ENCODE assay signal across 1 cellular context in the genomic region with DNA sequence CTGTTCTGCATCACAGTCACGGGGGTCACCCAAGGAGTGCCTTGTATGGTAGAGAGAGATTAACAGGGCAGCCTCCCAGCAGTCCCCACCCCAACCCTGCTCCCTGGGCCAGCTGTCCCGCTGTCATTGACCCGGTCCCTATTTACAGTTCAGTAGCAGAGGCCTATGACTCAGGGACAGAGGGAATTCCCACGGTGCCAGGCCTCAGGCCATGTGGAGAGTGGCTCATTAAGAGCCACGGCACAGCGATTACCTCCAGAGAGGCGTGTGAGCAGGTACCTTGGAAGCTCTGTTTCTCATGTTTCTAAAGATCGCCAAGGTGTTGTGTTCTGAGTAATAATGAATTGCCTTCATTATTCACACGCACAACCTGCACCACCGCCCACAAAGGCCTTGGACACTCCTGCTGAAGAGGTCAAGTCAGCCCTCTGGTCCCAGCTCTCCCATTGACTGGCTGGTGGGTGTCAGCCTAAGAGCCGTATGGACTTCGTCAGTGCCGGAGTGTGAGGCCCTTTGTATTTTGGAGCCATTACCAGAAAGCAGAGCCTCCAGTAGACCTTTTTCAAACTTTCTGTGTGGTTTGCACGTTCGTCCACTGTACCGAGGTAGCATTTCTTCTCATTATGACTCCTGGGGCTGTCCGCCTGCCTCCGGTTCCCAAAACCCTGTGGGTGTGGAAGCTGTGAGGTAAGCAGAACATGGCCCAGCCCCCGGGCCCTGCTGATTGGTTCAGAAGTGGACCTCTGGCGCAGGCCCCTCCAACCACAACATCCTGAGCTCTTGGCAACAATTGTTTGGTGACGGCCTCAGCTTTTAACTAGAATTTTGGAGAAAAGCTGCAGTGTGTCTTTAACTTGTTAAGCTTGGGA.
TF ChIP-seq lines count a peak whose summit lies in the region.

No MANE protein-coding gene starts in this region.

TF ChIP-seq in HepG2, 621 proteins besides CTCF, POLR2A, EP300 and RAD21 (continued from another document and continues in another):
- TF ChIP-seq ASH2L (IDR thresholded peaks at IDR 0.05; ENCODE audit: insufficient read length, low read depth, low read length) (peak; percentile 50), MEIS1 (CRISPR knock-in tag; IDR thresholded peaks at IDR 0.05; ENCODE audit: borderline replicate concordance) (0 out of 2 replicates have a peak, but pooled peaks have one; percentile 85), ZNF879 (CRISPR knock-in tag; IDR thresholded peaks at IDR 0.05) (peak; percentile 38; the same call in 1 of the 2 replicates), PCBP1 (IDR thresholded peaks at IDR 0.05; ENCODE audit: borderline replicate concordance, low read depth, low read length) (no peak), MAFG (CRISPR knock-in tag; IDR thresholded peaks at IDR 0.05) (no peak), KLF15 (CRISPR knock-in tag; IDR thresholded peaks at IDR 0.05; ENCODE audit: borderline replicate concordance) (no peak), ZNF598 (CRISPR knock-in tag; IDR thresholded peaks at IDR 0.05; ENCODE audit: borderline replicate concordance) (peak; percentile 30; the same call in 1 of the 2 replicates), HOXA5 (CRISPR knock-in tag; IDR thresholded peaks at IDR 0.05) (peak; percentile 65; the same call in 1 of the 2 replicates)
- TF ChIP-seq, protein P1, sequence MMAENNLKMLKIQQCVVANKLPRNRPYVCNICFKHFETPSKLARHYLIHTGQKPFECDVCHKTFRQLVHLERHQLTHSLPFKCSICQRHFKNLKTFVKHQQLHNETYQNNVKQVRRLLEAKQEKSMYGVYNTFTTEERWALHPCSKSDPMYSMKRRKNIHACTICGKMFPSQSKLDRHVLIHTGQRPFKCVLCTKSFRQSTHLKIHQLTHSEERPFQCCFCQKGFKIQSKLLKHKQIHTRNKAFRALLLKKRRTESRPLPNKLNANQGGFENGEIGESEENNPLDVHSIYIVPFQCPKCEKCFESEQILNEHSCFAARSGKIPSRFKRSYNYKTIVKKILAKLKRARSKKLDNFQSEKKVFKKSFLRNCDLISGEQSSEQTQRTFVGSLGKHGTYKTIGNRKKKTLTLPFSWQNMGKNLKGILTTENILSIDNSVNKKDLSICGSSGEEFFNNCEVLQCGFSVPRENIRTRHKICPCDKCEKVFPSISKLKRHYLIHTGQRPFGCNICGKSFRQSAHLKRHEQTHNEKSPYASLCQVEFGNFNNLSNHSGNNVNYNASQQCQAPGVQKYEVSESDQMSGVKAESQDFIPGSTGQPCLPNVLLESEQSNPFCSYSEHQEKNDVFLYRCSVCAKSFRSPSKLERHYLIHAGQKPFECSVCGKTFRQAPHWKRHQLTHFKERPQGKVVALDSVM (CRISPR knock-in tag; IDR thresholded peaks at IDR 0.05): no peak
- TF ChIP-seq, protein P2, sequence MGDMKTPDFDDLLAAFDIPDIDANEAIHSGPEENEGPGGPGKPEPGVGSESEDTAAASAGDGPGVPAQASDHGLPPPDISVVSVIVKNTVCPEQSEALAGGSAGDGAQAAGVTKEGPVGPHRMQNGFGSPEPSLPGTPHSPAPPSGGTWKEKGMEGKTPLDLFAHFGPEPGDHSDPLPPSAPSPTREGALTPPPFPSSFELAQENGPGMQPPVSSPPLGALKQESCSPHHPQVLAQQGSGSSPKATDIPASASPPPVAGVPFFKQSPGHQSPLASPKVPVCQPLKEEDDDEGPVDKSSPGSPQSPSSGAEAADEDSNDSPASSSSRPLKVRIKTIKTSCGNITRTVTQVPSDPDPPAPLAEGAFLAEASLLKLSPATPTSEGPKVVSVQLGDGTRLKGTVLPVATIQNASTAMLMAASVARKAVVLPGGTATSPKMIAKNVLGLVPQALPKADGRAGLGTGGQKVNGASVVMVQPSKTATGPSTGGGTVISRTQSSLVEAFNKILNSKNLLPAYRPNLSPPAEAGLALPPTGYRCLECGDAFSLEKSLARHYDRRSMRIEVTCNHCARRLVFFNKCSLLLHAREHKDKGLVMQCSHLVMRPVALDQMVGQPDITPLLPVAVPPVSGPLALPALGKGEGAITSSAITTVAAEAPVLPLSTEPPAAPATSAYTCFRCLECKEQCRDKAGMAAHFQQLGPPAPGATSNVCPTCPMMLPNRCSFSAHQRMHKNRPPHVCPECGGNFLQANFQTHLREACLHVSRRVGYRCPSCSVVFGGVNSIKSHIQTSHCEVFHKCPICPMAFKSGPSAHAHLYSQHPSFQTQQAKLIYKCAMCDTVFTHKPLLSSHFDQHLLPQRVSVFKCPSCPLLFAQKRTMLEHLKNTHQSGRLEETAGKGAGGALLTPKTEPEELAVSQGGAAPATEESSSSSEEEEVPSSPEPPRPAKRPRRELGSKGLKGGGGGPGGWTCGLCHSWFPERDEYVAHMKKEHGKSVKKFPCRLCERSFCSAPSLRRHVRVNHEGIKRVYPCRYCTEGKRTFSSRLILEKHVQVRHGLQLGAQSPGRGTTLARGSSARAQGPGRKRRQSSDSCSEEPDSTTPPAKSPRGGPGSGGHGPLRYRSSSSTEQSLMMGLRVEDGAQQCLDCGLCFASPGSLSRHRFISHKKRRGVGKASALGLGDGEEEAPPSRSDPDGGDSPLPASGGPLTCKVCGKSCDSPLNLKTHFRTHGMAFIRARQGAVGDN (CRISPR knock-in tag; IDR thresholded peaks at IDR 0.05): peak; percentile 86
- TF ChIP-seq, protein P3, sequence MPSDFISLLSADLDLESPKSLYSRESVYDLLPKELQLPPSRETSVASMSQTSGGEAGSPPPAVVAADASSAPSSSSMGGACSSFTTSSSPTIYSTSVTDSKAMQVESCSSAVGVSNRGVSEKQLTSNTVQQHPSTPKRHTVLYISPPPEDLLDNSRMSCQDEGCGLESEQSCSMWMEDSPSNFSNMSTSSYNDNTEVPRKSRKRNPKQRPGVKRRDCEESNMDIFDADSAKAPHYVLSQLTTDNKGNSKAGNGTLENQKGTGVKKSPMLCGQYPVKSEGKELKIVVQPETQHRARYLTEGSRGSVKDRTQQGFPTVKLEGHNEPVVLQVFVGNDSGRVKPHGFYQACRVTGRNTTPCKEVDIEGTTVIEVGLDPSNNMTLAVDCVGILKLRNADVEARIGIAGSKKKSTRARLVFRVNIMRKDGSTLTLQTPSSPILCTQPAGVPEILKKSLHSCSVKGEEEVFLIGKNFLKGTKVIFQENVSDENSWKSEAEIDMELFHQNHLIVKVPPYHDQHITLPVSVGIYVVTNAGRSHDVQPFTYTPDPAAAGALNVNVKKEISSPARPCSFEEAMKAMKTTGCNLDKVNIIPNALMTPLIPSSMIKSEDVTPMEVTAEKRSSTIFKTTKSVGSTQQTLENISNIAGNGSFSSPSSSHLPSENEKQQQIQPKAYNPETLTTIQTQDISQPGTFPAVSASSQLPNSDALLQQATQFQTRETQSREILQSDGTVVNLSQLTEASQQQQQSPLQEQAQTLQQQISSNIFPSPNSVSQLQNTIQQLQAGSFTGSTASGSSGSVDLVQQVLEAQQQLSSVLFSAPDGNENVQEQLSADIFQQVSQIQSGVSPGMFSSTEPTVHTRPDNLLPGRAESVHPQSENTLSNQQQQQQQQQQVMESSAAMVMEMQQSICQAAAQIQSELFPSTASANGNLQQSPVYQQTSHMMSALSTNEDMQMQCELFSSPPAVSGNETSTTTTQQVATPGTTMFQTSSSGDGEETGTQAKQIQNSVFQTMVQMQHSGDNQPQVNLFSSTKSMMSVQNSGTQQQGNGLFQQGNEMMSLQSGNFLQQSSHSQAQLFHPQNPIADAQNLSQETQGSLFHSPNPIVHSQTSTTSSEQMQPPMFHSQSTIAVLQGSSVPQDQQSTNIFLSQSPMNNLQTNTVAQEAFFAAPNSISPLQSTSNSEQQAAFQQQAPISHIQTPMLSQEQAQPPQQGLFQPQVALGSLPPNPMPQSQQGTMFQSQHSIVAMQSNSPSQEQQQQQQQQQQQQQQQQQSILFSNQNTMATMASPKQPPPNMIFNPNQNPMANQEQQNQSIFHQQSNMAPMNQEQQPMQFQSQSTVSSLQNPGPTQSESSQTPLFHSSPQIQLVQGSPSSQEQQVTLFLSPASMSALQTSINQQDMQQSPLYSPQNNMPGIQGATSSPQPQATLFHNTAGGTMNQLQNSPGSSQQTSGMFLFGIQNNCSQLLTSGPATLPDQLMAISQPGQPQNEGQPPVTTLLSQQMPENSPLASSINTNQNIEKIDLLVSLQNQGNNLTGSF (CRISPR knock-in tag; IDR thresholded peaks at IDR 0.05): 0 out of 2 replicates have a peak, but pooled peaks have one; percentile 69
- TF ChIP-seq, protein P4, sequence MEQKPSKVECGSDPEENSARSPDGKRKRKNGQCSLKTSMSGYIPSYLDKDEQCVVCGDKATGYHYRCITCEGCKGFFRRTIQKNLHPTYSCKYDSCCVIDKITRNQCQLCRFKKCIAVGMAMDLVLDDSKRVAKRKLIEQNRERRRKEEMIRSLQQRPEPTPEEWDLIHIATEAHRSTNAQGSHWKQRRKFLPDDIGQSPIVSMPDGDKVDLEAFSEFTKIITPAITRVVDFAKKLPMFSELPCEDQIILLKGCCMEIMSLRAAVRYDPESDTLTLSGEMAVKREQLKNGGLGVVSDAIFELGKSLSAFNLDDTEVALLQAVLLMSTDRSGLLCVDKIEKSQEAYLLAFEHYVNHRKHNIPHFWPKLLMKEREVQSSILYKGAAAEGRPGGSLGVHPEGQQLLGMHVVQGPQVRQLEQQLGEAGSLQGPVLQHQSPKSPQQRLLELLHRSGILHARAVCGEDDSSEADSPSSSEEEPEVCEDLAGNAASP (CRISPR knock-in tag; IDR thresholded peaks at IDR 0.05; ENCODE audit: borderline replicate concordance): 0 out of 2 replicates have a peak, but pooled peaks have one; percentile 10
- TF ChIP-seq, protein P5, sequence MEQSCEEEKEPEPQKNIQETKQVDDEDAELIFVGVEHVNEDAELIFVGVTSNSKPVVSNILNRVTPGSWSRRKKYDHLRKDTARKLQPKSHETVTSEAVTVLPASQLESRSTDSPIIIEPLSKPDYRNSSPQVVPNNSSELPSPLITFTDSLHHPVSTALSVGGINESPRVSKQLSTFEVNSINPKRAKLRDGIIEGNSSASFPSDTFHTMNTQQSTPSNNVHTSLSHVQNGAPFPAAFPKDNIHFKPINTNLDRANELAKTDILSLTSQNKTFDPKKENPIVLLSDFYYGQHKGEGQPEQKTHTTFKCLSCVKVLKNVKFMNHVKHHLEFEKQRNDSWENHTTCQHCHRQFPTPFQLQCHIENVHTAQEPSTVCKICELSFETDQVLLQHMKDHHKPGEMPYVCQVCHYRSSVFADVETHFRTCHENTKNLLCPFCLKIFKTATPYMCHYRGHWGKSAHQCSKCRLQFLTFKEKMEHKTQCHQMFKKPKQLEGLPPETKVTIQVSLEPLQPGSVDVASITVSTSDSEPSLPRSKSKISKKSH (CRISPR knock-in tag; IDR thresholded peaks at IDR 0.05; ENCODE audit: borderline replicate concordance): peak; percentile 32; the same call in 1 of the 2 replicates
- TF ChIP-seq, protein P6, sequence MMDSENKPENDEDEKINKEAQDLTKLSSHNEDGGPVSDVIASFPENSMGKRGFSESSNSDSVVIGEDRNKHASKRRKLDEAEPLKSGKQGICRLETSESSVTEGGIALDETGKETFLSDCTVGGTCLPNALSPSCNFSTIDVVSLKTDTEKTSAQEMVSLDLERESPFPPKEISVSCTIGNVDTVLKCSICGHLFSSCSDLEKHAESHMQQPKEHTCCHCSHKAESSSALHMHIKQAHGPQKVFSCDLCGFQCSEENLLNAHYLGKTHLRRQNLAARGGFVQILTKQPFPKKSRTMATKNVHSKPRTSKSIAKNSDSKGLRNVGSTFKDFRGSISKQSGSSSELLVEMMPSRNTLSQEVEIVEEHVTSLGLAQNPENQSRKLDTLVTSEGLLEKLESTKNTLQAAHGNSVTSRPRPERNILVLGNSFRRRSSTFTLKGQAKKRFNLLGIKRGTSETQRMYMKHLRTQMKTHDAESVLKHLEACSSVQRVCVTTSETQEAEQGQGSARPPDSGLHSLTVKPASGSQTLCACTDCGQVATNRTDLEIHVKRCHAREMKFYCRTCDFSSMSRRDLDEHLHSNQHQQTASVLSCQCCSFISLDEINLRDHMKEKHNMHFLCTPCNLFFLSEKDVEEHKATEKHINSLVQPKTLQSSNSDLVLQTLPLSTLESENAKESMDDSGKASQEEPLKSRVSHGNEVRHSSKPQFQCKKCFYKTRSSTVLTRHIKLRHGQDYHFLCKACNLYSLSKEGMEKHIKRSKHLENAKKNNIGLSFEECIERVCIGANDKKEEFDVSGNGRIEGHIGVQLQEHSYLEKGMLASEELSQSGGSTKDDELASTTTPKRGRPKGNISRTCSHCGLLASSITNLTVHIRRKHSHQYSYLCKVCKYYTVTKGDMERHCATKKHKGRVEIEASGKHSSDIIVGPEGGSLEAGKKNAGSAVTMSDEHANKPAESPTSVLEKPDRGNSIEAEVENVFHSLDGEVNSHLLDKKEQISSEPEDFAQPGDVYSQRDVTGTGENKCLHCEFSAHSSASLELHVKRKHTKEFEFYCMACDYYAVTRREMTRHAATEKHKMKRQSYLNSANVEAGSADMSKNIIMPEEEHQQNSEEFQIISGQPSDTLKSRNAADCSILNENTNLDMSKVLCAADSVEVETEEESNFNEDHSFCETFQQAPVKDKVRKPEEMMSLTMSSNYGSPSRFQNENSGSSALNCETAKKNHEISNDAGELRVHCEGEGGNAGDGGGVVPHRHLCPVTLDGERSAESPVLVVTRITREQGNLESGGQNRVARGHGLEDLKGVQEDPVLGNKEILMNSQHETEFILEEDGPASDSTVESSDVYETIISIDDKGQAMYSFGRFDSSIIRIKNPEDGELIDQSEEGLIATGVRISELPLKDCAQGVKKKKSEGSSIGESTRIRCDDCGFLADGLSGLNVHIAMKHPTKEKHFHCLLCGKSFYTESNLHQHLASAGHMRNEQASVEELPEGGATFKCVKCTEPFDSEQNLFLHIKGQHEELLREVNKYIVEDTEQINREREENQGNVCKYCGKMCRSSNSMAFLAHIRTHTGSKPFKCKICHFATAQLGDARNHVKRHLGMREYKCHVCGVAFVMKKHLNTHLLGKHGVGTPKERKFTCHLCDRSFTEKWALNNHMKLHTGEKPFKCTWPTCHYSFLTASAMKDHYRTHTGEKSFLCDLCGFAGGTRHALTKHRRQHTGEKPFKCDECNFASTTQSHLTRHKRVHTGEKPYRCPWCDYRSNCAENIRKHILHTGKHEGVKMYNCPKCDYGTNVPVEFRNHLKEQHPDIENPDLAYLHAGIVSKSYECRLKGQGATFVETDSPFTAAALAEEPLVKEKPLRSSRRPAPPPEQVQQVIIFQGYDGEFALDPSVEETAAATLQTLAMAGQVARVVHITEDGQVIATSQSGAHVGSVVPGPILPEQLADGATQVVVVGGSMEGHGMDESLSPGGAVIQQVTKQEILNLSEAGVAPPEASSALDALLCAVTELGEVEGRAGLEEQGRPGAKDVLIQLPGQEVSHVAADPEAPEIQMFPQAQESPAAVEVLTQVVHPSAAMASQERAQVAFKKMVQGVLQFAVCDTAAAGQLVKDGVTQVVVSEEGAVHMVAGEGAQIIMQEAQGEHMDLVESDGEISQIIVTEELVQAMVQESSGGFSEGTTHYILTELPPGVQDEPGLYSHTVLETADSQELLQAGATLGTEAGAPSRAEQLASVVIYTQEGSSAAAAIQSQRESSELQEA (CRISPR knock-in tag; IDR thresholded peaks at IDR 0.05; ENCODE audit: not compliant biosample characterization): no peak
- TF ChIP-seq, protein P7, sequence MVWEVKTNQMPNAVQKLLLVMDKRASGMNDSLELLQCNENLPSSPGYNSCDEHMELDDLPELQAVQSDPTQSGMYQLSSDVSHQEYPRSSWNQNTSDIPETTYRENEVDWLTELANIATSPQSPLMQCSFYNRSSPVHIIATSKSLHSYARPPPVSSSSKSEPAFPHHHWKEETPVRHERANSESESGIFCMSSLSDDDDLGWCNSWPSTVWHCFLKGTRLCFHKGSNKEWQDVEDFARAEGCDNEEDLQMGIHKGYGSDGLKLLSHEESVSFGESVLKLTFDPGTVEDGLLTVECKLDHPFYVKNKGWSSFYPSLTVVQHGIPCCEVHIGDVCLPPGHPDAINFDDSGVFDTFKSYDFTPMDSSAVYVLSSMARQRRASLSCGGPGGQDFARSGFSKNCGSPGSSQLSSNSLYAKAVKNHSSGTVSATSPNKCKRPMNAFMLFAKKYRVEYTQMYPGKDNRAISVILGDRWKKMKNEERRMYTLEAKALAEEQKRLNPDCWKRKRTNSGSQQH (CRISPR knock-in tag; IDR thresholded peaks at IDR 0.05; ENCODE audit: low read depth): no peak; the same call in 1 of the 2 replicates
- TF ChIP-seq, protein P8, sequence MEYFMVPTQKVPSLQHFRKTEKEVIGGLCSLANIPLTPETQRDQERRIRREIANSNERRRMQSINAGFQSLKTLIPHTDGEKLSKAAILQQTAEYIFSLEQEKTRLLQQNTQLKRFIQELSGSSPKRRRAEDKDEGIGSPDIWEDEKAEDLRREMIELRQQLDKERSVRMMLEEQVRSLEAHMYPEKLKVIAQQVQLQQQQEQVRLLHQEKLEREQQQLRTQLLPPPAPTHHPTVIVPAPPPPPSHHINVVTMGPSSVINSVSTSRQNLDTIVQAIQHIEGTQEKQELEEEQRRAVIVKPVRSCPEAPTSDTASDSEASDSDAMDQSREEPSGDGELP (IDR thresholded peaks at IDR 0.05; ENCODE audit: borderline replicate concordance, low read depth): peak; percentile 93
